In the genomic region with DNA sequence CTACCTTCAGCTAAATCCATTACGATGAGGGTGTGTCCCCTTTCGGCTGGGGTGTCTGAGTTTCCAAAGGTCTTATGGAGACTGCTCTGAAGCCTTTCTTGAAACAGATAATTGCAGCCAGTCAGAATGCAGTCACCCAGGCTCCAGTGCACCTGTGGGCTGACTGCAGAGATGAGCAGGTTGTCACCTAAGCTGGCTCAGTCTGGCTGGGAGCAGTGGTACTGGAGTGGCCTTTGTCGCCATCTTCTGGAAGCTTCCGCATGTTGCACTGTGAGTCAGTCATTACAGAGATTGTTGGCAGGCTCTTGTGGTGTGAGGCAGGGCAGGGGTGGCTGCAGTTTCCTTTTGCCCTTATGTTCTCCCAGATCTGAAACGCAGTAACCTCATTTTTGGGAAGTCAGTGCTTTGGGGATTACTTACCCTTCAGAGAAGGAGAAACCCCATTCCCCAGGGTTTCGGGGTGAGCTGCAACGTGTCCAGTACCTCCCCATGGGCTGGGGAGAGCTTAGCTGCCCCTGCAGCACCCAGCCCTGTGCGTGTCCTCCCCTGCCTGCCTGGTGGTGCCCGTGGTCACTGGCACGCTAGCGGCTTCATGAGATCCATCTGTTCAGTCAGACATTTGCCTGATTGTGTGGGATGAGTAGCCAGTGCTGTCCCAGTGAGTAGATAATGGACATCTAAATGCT, we compare ENCODE assay signal across 8 cellular contexts. TPM values are rescaled to one million over a fixed set of nuclear protein-coding genes. Genes with fewer than 3 reads are reported as not detected.
A peak's percentile ranks its signal among the peaks of the same experiment; 100 is the strongest.
DNase-seq lines count a peak whose midpoint lies in the region; ATAC-seq and TF ChIP-seq lines count a peak whose summit lies in the region.

No MANE protein-coding gene starts in this region.

- peaks cover 4 to 54% (median 5%) of the 10 kb centered on the region in 3 donors for H3K36me3 Mint-ChIP-seq in naive thymus-derived CD8-positive, alpha-beta T cell
- peaks cover 14% of the 10 kb centered on the region for H3K36me3 Mint-ChIP-seq in stimulated activated effector memory CD8-positive, alpha-beta T cell treated with anti-CD3 and anti-CD28 coated beads, Interleukin-12 subunit alpha, Interleukin-12 subunit beta, amount 100 ng/mL, for 72 hours

- ATAC-seq in GM21447 (IDR thresholded peaks at IDR 0.05; ENCODE audit: unreplicated experiment), result peak; percentile 86
- peak; percentile 97 to 99 for ATAC-seq in naive thymus-derived CD8-positive, alpha-beta T cell
- peak; percentile 94 for ATAC-seq in stimulated activated effector memory CD8-positive, alpha-beta T cell treated with anti-CD3 and anti-CD28 coated beads, Interleukin-12 subunit alpha, Interleukin-12 subunit beta, amount 100 ng/mL, for 72 hours

- H3K9me3 Mint-ChIP-seq in naive thymus-derived CD8-positive, alpha-beta T cell, result no peaks in the 10 kb centered on the region
- H3K9me3 Mint-ChIP-seq in stimulated activated effector memory CD8-positive, alpha-beta T cell treated with anti-CD3 and anti-CD28 coated beads, Interleukin-12 subunit alpha, Interleukin-12 subunit beta, amount 100 ng/mL, for 72 hours, result no peaks in the 10 kb centered on the region

- H3K4me3 ChIP-seq in NT2/D1 (ENCODE audit: insufficient read length, low read depth) (no peak overlapping the region), epithelial cell of proximal tubule (ENCODE audit: low read depth, low read length) (no peak overlapping the region)

- no peaks in the 10 kb centered on the region for H3K9me3 ChIP-seq in NT2/D1 (ENCODE audit: insufficient read depth, low read length)

- peak; percentile 94 for TF ChIP-seq CTCF in epithelial cell of proximal tubule (conservative IDR thresholded peaks at IDR 0.05; ENCODE audit: low read depth, low read length)

- POLR2A ChIA-PET in naive thymus-derived CD8-positive, alpha-beta T cell (lab: Charles Lee), result interaction anchor here (1.4 to 2.4 kb wide), 2 partner anchors 48 to 67 kb away, joined by 5 to 15 read pairs; partner anchors contain the start of gene SMYD2

- no peaks in the 10 kb centered on the region for H3K27me3 Mint-ChIP-seq in naive thymus-derived CD8-positive, alpha-beta T cell

- no peak overlapping the region for H3K4me3 Mint-ChIP-seq in naive thymus-derived CD8-positive, alpha-beta T cell
- no peak overlapping the region for H3K4me3 Mint-ChIP-seq in stimulated activated effector memory CD8-positive, alpha-beta T cell treated with anti-CD3 and anti-CD28 coated beads, Interleukin-12 subunit alpha, Interleukin-12 subunit beta, amount 100 ng/mL, for 72 hours

- no peak overlapping the region for H3K9ac ChIP-seq in NT2/D1 (ENCODE audit: insufficient read length, low read depth)

- peak overlapping the region in 2 of 10 donors; percentile 52 to 79 for H3K27ac Mint-ChIP-seq in naive thymus-derived CD8-positive, alpha-beta T cell
- no peak overlapping the region for H3K27ac Mint-ChIP-seq in stimulated activated effector memory CD8-positive, alpha-beta T cell treated with anti-CD3 and anti-CD28 coated beads, Interleukin-12 subunit alpha, Interleukin-12 subunit beta, amount 100 ng/mL, for 72 hours

- H3K4me1 Mint-ChIP-seq in naive thymus-derived CD8-positive, alpha-beta T cell, result peaks cover 0 to 3% (median 1%) of the 10 kb centered on the region in 4 donors
- H3K4me1 Mint-ChIP-seq in stimulated activated effector memory CD8-positive, alpha-beta T cell treated with anti-CD3 and anti-CD28 coated beads, Interleukin-12 subunit alpha, Interleukin-12 subunit beta, amount 100 ng/mL, for 72 hours, result peaks cover 8% of the 10 kb centered on the region

- peaks cover 89% of the 10 kb centered on the region for H3K36me3 ChIP-seq in NT2/D1 (ENCODE audit: insufficient read depth, insufficient read length, low read length)

- H3K4me1 ChIP-seq in NT2/D1 (ENCODE audit: insufficient read depth, insufficient read length), result peaks cover 4% of the 10 kb centered on the region

- H3K27me3 ChIP-seq in NT2/D1 (ENCODE audit: insufficient read depth, insufficient read length), result no peaks in the 10 kb centered on the region

- DNase-seq in DMS153 (lab: John Stamatoyannopoulos, UW) (peak; percentile 88), HT-29 (ENCODE audit: low spot score) (peak; percentile 90), NT2/D1 (ENCODE audit: low read depth, low spot score) (peak; percentile 87), epithelial cell of proximal tubule (ENCODE audit: low read depth) (no peak)
- DNase-seq in activated CD8-positive, alpha-beta memory T cell treated with anti-CD3 and anti-CD28 coated beads, Interleukin-2, amount 50 U/mL, for 4 hours, result peak; percentile 76
- peak; percentile 54 to 87 (median 72) for DNase-seq in naive thymus-derived CD8-positive, alpha-beta T cell
- peak; percentile 60 to 82 for DNase-seq in stimulated activated effector memory CD8-positive, alpha-beta T cell treated with anti-CD3 and anti-CD28 coated beads, Interleukin-12 subunit alpha, Interleukin-12 subunit beta, amount 100 ng/mL, for 72 hours (ENCODE audit: low spot score in 2 of 2)

RNA-seq across cellular contexts. Expression of gene SMYD2, which starts 48.0 kb away (rescaled TPM):
- 27.5 and 43.5 TPM in 2 replicates for total RNA-seq in HT-29 (2014; rRNA removed; shearing (Covaris generic))
- total RNA-seq in epithelial cell of proximal tubule, result 65.6 and 82.2 TPM in 2 replicates
- 10 to 100 TPM; 37.2 to 39.5 TPM for total RNA-seq in naive thymus-derived CD8-positive, alpha-beta T cell
- polyA plus RNA-seq in naive thymus-derived CD8-positive, alpha-beta T cell, result 10 to 100 TPM; 37.6 to 41.9 (median 41.7) TPM
